1 cellular context compared by ENCODE assay signal in genomic region chr11:5691238-5691962, GRCh38.
TF ChIP-seq lines count a peak whose summit lies in the region.

No MANE protein-coding gene starts in this region.

TF ChIP-seq in K562, 482 proteins besides CTCF, POLR2A, EP300 and RAD21:
- TF ChIP-seq ZEB2 (IDR thresholded peaks at IDR 0.05) = 0 out of 2 replicates have a peak, but pooled peaks have one; percentile 29
- peak; percentile 34 for TF ChIP-seq CBFA2T2 (conservative IDR thresholded peaks at IDR 0.05)
- TF ChIP-seq TCF3 (CRISPR knock-in tag; IDR thresholded peaks at IDR 0.05) = peak; percentile 54; the same call in 1 of the 2 replicates
- TF ChIP-seq CBFA2T3 (IDR thresholded peaks at IDR 0.05) = peak; percentile 62
- TF ChIP-seq TAL1 (IDR thresholded peaks at IDR 0.05) = peak; percentile 46; the same call in 1 of the 2 replicates
- TF ChIP-seq ARID1B (IDR thresholded peaks at IDR 0.05) = peak; percentile 54
